8 cellular contexts compared by ENCODE assay signal in the genomic region with DNA sequence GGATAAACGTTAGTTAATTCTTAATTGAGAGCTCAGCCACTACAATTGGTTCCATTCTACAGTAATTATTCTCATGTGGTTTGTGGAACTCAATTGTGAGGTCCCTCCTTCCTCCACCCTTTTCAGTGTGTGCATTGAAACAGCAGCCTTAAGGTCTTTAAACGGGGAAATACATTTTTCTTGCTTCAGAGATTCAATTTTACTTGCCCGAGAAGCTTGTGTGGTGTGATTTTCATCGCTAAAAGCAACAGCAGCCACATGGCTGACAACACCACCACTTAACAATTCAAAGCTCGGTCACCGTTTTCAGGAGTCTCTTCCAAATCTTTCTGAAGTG. TPM values are rescaled to one million over a fixed set of nuclear protein-coding genes. Genes with fewer than 3 reads are reported as not detected.
DNase-seq lines count a peak whose midpoint lies in the region; ATAC-seq lines count a peak whose summit lies in the region.

No MANE protein-coding gene starts in this region.

- H3K27ac Mint-ChIP-seq in activated naive CD4-positive, alpha-beta T cell treated with anti-CD3 and anti-CD28 coated beads, Interleukin-2, amount 10 ng/mL, durations not matched to agents 7 days and 5 days, result peak overlapping the region; percentile 90
- peak overlapping the region; percentile 90 for H3K27ac Mint-ChIP-seq in activated CD8-positive, alpha-beta T cell treated with anti-CD3 and anti-CD28 coated beads, Interleukin-2, amount 10 ng/mL, durations not matched to agents 7 days and 5 days

- H3K27me3 ChIP-seq in thymus (ENCODE audit: control insufficient read depth, insufficient read depth), result no peaks in the 10 kb centered on the region

- no peaks in the 10 kb centered on the region for H3K9me3 ChIP-seq in thymus (ENCODE audit: control insufficient read depth)

- H3K4me1 Mint-ChIP-seq in activated naive CD4-positive, alpha-beta T cell treated with anti-CD3 and anti-CD28 coated beads, Interleukin-2, amount 10 ng/mL, durations not matched to agents 7 days and 5 days, result peaks cover 40% of the 10 kb centered on the region
- H3K4me1 Mint-ChIP-seq in activated CD8-positive, alpha-beta T cell treated with anti-CD3 and anti-CD28 coated beads, Interleukin-2, amount 10 ng/mL, durations not matched to agents 7 days and 5 days (ENCODE audit: low read depth), result peaks cover 25% of the 10 kb centered on the region

- H3K9me3 Mint-ChIP-seq in activated naive CD4-positive, alpha-beta T cell treated with anti-CD3 and anti-CD28 coated beads, Interleukin-2, amount 10 ng/mL, durations not matched to agents 7 days and 5 days, result no peaks in the 10 kb centered on the region
- no peaks in the 10 kb centered on the region for H3K9me3 Mint-ChIP-seq in activated CD8-positive, alpha-beta T cell treated with anti-CD3 and anti-CD28 coated beads, Interleukin-2, amount 10 ng/mL, durations not matched to agents 7 days and 5 days (ENCODE audit: insufficient read depth)

- peaks cover 10% of the 10 kb centered on the region for H3K4me1 ChIP-seq in thymus (ENCODE audit: control insufficient read depth, insufficient read depth, low read length)

- no peak for DNase-seq in activated naive CD4-positive, alpha-beta T cell treated with anti-CD3 and anti-CD28 coated beads, Interleukin-2, amount 10 ng/mL, durations not matched to agents 7 days and 5 days
- DNase-seq in activated naive CD4-positive, alpha-beta T cell (lab: John Stamatoyannopoulos, UW), result no peak
- DNase-seq in activated CD8-positive, alpha-beta T cell treated with anti-CD3 and anti-CD28 coated beads, Interleukin-2, amount 10 ng/mL, durations not matched to agents 7 days and 5 days, result no peak
- peak; percentile 36 for DNase-seq in iris pigment epithelial cell (ENCODE audit: low read depth)
- no peak for DNase-seq in NCI-H1092 treated with DMSO at 0.1 percent for 48 hours (lab: John Stamatoyannopoulos, UW)
- DNase-seq in dermis blood vessel endothelial cell, result no peak

- H3K36me3 ChIP-seq in thymus (ENCODE audit: control insufficient read depth, insufficient read depth), result no peaks in the 10 kb centered on the region

- under 1% methylated on average over 6 of the region's 6 CpGs for WGBS in thymus

- peak overlapping the region; percentile 93 for H3K27ac ChIP-seq in thymus (ENCODE audit: low read depth)

- no peaks in the 10 kb centered on the region for H3K36me3 Mint-ChIP-seq in activated naive CD4-positive, alpha-beta T cell treated with anti-CD3 and anti-CD28 coated beads, Interleukin-2, amount 10 ng/mL, durations not matched to agents 7 days and 5 days
- peaks cover 3% of the 10 kb centered on the region for H3K36me3 Mint-ChIP-seq in activated CD8-positive, alpha-beta T cell treated with anti-CD3 and anti-CD28 coated beads, Interleukin-2, amount 10 ng/mL, durations not matched to agents 7 days and 5 days (ENCODE audit: low read depth)

- CTCF ChIA-PET in activated naive CD4-positive, alpha-beta T cell treated with anti-CD3 and anti-CD28 coated beads, Interleukin-2, amount 10 ng/mL, durations not matched to agents 7 days and 5 days (lab: Charles Lee), result interaction anchor here (1.0 to 3.3 kb wide), 7 partner anchors 14 to 130 kb away, joined by 3 to 31 read pairs (median 5); no protein-coding TSS in a partner anchor
- CTCF ChIA-PET in activated CD8-positive, alpha-beta T cell treated with anti-CD3 and anti-CD28 coated beads, Interleukin-2, amount 10 ng/mL, durations not matched to agents 7 days and 5 days (lab: Charles Lee), result interaction anchor here (0.8 to 3.5 kb wide), 9 partner anchors 12 to 139 kb away, joined by 3 to 20 read pairs (median 3); no protein-coding TSS in a partner anchor

- ATAC-seq in HG03095 (IDR thresholded peaks at IDR 0.05; ENCODE audit: unreplicated experiment), result peak; percentile 9
- ATAC-seq in activated CD8-positive, alpha-beta T cell treated with anti-CD3 and anti-CD28 coated beads, Interleukin-2, amount 10 ng/mL, durations not matched to agents 7 days and 5 days, result peak; percentile 1

- H3K4me3 Mint-ChIP-seq in activated naive CD4-positive, alpha-beta T cell treated with anti-CD3 and anti-CD28 coated beads, Interleukin-2, amount 10 ng/mL, durations not matched to agents 7 days and 5 days, result peak overlapping the region; percentile 94
- peak overlapping the region; percentile 96 for H3K4me3 Mint-ChIP-seq in activated CD8-positive, alpha-beta T cell treated with anti-CD3 and anti-CD28 coated beads, Interleukin-2, amount 10 ng/mL, durations not matched to agents 7 days and 5 days

- peaks cover 32% of the 10 kb centered on the region for H3K27me3 Mint-ChIP-seq in activated naive CD4-positive, alpha-beta T cell treated with anti-CD3 and anti-CD28 coated beads, Interleukin-2, amount 10 ng/mL, durations not matched to agents 7 days and 5 days
- peaks cover 25% of the 10 kb centered on the region for H3K27me3 Mint-ChIP-seq in activated CD8-positive, alpha-beta T cell treated with anti-CD3 and anti-CD28 coated beads, Interleukin-2, amount 10 ng/mL, durations not matched to agents 7 days and 5 days (ENCODE audit: low read depth)

- POLR2A ChIA-PET in activated CD8-positive, alpha-beta T cell treated with anti-CD3 and anti-CD28 coated beads, Interleukin-2, amount 10 ng/mL, durations not matched to agents 7 days and 5 days (lab: Charles Lee), result interaction anchor here (0.8 to 1.1 kb wide), 3 partner anchors 22 to 64 kb away, joined by 3 to 4 read pairs (median 4); no protein-coding TSS in a partner anchor

- peak overlapping the region; percentile 98 for H3K4me3 ChIP-seq in thymus (ENCODE audit: low read length)

RNA-seq across cellular contexts. Expression of a gene that starts 0.7 kb away (rescaled TPM):
- 10 to 100 TPM; 17.5 TPM for total RNA-seq in activated CD8-positive, alpha-beta T cell treated with anti-CD3 and anti-CD28 coated beads, Interleukin-2, amount 10 ng/mL, durations not matched to agents 7 days and 5 days
- 10.0 TPM for polyA plus RNA-seq in thymus
- total RNA-seq in dermis blood vessel endothelial cell, result 354 and 576 TPM in 2 replicates

Comparison
In these comparisons a context has a peak if more than half of its experiments do, and no peak if none do; other contexts are left out.
1. RNA of a gene that starts 0.7 kb away (total RNA-seq): 354 to 576 TPM in dermis blood vessel endothelial cell; 17.5 TPM in activated CD8-positive, alpha-beta T cell treated with anti-CD3 and anti-CD28 coated beads, Interleukin-2, amount 10 ng/mL, durations not matched to agents 7 days and 5 days; every median in the first group is over 10 times any median in the second.